In the genomic region with DNA sequence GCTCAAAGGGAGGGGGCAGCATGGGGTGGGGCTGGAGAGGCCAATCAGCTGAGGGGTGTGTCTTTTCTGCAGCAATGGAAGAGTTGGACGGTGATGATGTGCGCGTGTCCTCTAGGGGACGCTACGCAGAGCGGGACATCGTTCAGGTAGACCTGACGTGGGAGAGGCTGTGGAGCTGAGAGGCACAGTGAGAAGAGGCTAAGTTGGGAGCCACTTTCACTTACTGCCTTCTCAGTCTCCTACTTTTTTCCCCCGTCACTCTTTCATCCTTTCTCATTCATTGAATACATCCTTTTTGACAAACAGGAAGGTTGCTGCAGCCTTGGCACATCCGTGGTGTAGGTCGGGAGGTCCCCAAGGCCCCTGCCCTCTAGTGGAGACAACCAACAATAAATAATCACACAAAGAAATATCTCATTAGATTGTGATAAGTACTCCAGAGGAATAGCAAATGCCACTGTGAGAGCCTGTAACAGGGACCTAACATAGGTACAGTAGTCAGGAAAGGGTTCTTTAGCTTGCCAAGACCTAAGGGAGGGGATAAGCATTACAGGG, we compare ENCODE assay signal across 1 cellular context.
TF ChIP-seq lines count a peak whose summit lies in the region.

No MANE protein-coding gene starts in this region.

TF ChIP-seq in HEK293, 187 proteins besides CTCF, POLR2A, EP300 and RAD21 (continued from another document):
- TF ChIP-seq, protein P1, sequence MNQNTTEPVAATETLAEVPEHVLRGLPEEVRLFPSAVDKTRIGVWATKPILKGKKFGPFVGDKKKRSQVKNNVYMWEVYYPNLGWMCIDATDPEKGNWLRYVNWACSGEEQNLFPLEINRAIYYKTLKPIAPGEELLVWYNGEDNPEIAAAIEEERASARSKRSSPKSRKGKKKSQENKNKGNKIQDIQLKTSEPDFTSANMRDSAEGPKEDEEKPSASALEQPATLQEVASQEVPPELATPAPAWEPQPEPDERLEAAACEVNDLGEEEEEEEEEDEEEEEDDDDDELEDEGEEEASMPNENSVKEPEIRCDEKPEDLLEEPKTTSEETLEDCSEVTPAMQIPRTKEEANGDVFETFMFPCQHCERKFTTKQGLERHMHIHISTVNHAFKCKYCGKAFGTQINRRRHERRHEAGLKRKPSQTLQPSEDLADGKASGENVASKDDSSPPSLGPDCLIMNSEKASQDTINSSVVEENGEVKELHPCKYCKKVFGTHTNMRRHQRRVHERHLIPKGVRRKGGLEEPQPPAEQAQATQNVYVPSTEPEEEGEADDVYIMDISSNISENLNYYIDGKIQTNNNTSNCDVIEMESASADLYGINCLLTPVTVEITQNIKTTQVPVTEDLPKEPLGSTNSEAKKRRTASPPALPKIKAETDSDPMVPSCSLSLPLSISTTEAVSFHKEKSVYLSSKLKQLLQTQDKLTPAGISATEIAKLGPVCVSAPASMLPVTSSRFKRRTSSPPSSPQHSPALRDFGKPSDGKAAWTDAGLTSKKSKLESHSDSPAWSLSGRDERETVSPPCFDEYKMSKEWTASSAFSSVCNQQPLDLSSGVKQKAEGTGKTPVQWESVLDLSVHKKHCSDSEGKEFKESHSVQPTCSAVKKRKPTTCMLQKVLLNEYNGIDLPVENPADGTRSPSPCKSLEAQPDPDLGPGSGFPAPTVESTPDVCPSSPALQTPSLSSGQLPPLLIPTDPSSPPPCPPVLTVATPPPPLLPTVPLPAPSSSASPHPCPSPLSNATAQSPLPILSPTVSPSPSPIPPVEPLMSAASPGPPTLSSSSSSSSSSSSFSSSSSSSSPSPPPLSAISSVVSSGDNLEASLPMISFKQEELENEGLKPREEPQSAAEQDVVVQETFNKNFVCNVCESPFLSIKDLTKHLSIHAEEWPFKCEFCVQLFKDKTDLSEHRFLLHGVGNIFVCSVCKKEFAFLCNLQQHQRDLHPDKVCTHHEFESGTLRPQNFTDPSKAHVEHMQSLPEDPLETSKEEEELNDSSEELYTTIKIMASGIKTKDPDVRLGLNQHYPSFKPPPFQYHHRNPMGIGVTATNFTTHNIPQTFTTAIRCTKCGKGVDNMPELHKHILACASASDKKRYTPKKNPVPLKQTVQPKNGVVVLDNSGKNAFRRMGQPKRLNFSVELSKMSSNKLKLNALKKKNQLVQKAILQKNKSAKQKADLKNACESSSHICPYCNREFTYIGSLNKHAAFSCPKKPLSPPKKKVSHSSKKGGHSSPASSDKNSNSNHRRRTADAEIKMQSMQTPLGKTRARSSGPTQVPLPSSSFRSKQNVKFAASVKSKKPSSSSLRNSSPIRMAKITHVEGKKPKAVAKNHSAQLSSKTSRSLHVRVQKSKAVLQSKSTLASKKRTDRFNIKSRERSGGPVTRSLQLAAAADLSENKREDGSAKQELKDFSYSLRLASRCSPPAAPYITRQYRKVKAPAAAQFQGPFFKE (tag by site-specific recombination; IDR thresholded peaks at IDR 0.05; ENCODE audit: borderline replicate concordance): no peak
TF ChIP-seq in HEK293: peak in this region for 9.
